ENCODE assay signal across 17 cellular contexts in genomic region chr2:45191972-45192371, GRCh38.
DNase-seq lines count a peak whose midpoint lies in the region; ATAC-seq and TF ChIP-seq lines count a peak whose summit lies in the region.
"Had no signal": no experiment of that assay in that cellular context is flagged by ENCODE, and none has a peak within 500 bp of the region (broad histone marks: within the 10 kb centered on the region; RNA-seq: fewer than 3 reads in every experiment).

No MANE protein-coding gene starts in this region.

- H3K18ac ChIP-seq in mesenchymal stem cell (ENCODE audit: low read depth in 1 of 2, low read length in 2 of 2), result no peak overlapping the region

- H3K27ac ChIP-seq in gastroesophageal sphincter (no peak overlapping the region), mesenchymal stem cell (ENCODE audit: low read length, poor library complexity, severe bottlenecking) (no peak overlapping the region), vagina (peak overlapping the region; percentile 69)
- H3K27ac ChIP-seq: right lobe of liver had no signal

- H3K4me2 ChIP-seq in mesenchymal stem cell (ENCODE audit: low read length, poor library complexity, severe bottlenecking), result no peak overlapping the region

- H3K27me3 Mint-ChIP-seq in brain, result peaks cover 27% of the 10 kb centered on the region
- peaks cover 17% of the 10 kb centered on the region for H3K27me3 Mint-ChIP-seq in activated naive CD8-positive, alpha-beta T cell treated with anti-CD3 and anti-CD28 coated beads for 36 hours

- 53 to 54% methylated on average over 2 to 8 of the region's 8 CpGs for WGBS in gastroesophageal sphincter (ENCODE audit: low coverage in 1 of 2), 2 donors
- WGBS in mesenchymal stem cell, result 86% methylated on average over 7 of the region's 8 CpGs

- peak overlapping the region in 4 of 5 experiments; percentile 16 to 59 (median 42) for H3K4me3 Mint-ChIP-seq in brain
- no peak overlapping the region for H3K4me3 Mint-ChIP-seq in activated naive CD8-positive, alpha-beta T cell treated with anti-CD3 and anti-CD28 coated beads for 36 hours
- H3K4me3 Mint-ChIP-seq: activated naive CD4-positive, alpha-beta T cell treated with anti-CD3 and anti-CD28 coated beads, Interleukin-2, amount 50 U/mL, for 24 hours; activated T-cell treated with anti-CD3 and anti-CD28 coated beads, Interleukin-2, amount 50 U/mL, for 72 hours; CD8-positive, alpha-beta memory T cell; stimulated activated naive B cell treated with anti-CD40 and anti-IgM and Interleukin-4, amounts not matched to agents 10 μg/mL and 1 μg/mL and 100 μg/mL, for 72 hours had no signal

- H2BK15ac ChIP-seq in mesenchymal stem cell (ENCODE audit: low read depth, poor library complexity, severe bottlenecking), result no peak overlapping the region

- no peak overlapping the region for H4K91ac ChIP-seq in mesenchymal stem cell (ENCODE audit: low read length)

- TF ChIP-seq EP300 in gastroesophageal sphincter (IDR thresholded peaks at IDR 0.05), result no peak

- H3K9ac ChIP-seq in mesenchymal stem cell (ENCODE audit: low read length), result peak overlapping the region; percentile 50

- no peak overlapping the region for H3K4ac ChIP-seq in mesenchymal stem cell (ENCODE audit: low read depth in 1 of 2, low read length in 2 of 2)

- no peak for DNase-seq in mesenchymal stem cell
- DNase-seq in vagina (ENCODE audit: extremely low spot score in 2 of 2), result no peak
- DNase-seq in activated naive CD8-positive, alpha-beta T cell treated with anti-CD3 and anti-CD28 coated beads for 36 hours, result no peak
- DNase-seq in stimulated activated CD4-positive, alpha-beta T cell treated with anti-CD3 and anti-CD28 coated beads, Interleukin-4, amount 100 ng/mL, for 4 hours, result no peak
- DNase-seq: activated CD4-positive, CD25-positive, alpha-beta regulatory T cell treated with anti-CD3 and anti-CD28 coated beads, Interleukin-2, amount 50 U/mL, for 72 hours; activated T-cell treated with anti-CD3 and anti-CD28 coated beads, Interleukin-2, amount 50 U/mL, for 72 hours; CD8-positive, alpha-beta memory T cell; GDM1; NCI-H2171 treated with DMSO at 0.1 percent for 48 hours; NCI-H526; right lobe of liver; stimulated activated naive B cell treated with anti-CD40 and anti-IgM and Interleukin-4, amounts not matched to agents 10 μg/mL and 1 μg/mL and 100 μg/mL, for 72 hours; SW 1271 had no signal

- H3K27me3 ChIP-seq in gastroesophageal sphincter, result peaks cover 26% of the 10 kb centered on the region
- H3K27me3 ChIP-seq in mesenchymal stem cell (ENCODE audit: control insufficient read depth in 1 of 2, insufficient read depth in 1 of 2, low read length in 2 of 2), result no peaks in the 10 kb centered on the region
- H3K27me3 ChIP-seq in vagina, result no peaks in the 10 kb centered on the region
- H3K27me3 ChIP-seq: right lobe of liver had no signal

- H3K9me3 ChIP-seq in gastroesophageal sphincter (no peaks in the 10 kb centered on the region), mesenchymal stem cell (ENCODE audit: control insufficient read depth, low read length) (no peaks in the 10 kb centered on the region), vagina (no peaks in the 10 kb centered on the region)
- H3K9me3 ChIP-seq: right lobe of liver had no signal

- no peak overlapping the region for H2BK5ac ChIP-seq in mesenchymal stem cell (ENCODE audit: low read depth, low read length, poor library complexity, severe bottlenecking)

- H4K8ac ChIP-seq in mesenchymal stem cell (ENCODE audit: low read length), result no peak overlapping the region

- H3K79me1 ChIP-seq in mesenchymal stem cell (replicated peaks; ENCODE audit: low read length, poor library complexity, severe bottlenecking), result no peaks in the 10 kb centered on the region

- ATAC-seq in gastroesophageal sphincter, result peak; percentile 68
- ATAC-seq in GM21723 (IDR thresholded peaks at IDR 0.05; ENCODE audit: unreplicated experiment), result no peak
- ATAC-seq: activated T-cell treated with anti-CD3 and anti-CD28 coated beads, Interleukin-2, amount 50 U/mL, for 72 hours; right lobe of liver; stimulated activated naive B cell treated with anti-CD40 and anti-IgM and Interleukin-4, amounts not matched to agents 10 μg/mL and 1 μg/mL and 100 μg/mL, for 72 hours had no signal

- H3K23ac ChIP-seq in mesenchymal stem cell (ENCODE audit: low read length in 2 of 2), result no peak overlapping the region

- no peak overlapping the region for H2AFZ ChIP-seq in mesenchymal stem cell (ENCODE audit: low read depth, low read length)

- H3K36me3 ChIP-seq in gastroesophageal sphincter (no peaks in the 10 kb centered on the region), mesenchymal stem cell (ENCODE audit: control insufficient read depth in 1 of 2, insufficient read depth in 2 of 2, low read depth in 1 of 2, low read length in 2 of 2) (no peaks in the 10 kb centered on the region), vagina (no peaks in the 10 kb centered on the region)
- H3K36me3 ChIP-seq: right lobe of liver had no signal

- H3K9me3 Mint-ChIP-seq in brain, result peaks cover 0 to 7% (median 0%) of the 10 kb centered on the region in 5 experiments
- H3K9me3 Mint-ChIP-seq in activated naive CD8-positive, alpha-beta T cell treated with anti-CD3 and anti-CD28 coated beads for 36 hours, result no peaks in the 10 kb centered on the region
- H3K9me3 Mint-ChIP-seq: activated naive CD4-positive, alpha-beta T cell treated with anti-CD3 and anti-CD28 coated beads, Interleukin-2, amount 50 U/mL, for 24 hours; activated T-cell treated with anti-CD3 and anti-CD28 coated beads, Interleukin-2, amount 50 U/mL, for 72 hours; stimulated activated naive B cell treated with anti-CD40 and anti-IgM and Interleukin-4, amounts not matched to agents 10 μg/mL and 1 μg/mL and 100 μg/mL, for 72 hours had no signal

- intact Hi-C loops in vagina (cut with DNase I), result no loop called here

- H3K36me3 Mint-ChIP-seq in brain, result no peaks in the 10 kb centered on the region
- no peaks in the 10 kb centered on the region for H3K36me3 Mint-ChIP-seq in activated naive CD8-positive, alpha-beta T cell treated with anti-CD3 and anti-CD28 coated beads for 36 hours
- H3K36me3 Mint-ChIP-seq: activated naive CD4-positive, alpha-beta T cell treated with anti-CD3 and anti-CD28 coated beads, Interleukin-2, amount 50 U/mL, for 24 hours; CD8-positive, alpha-beta memory T cell; stimulated activated naive B cell treated with anti-CD40 and anti-IgM and Interleukin-4, amounts not matched to agents 10 μg/mL and 1 μg/mL and 100 μg/mL, for 72 hours had no signal

- no peak for TF ChIP-seq CTCF in brain (conservative IDR thresholded peaks at IDR 0.05)
- TF ChIP-seq CTCF in gastroesophageal sphincter (IDR thresholded peaks at IDR 0.05), result no peak
- TF ChIP-seq CTCF in vagina (IDR thresholded peaks at IDR 0.05), result no peak

- H3K27ac Mint-ChIP-seq in brain, result peak overlapping the region in 4 of 5 experiments; percentile 9 to 74 (median 56)
- H3K27ac Mint-ChIP-seq in activated naive CD8-positive, alpha-beta T cell treated with anti-CD3 and anti-CD28 coated beads for 36 hours, result no peak overlapping the region
- H3K27ac Mint-ChIP-seq: activated naive CD4-positive, alpha-beta T cell treated with anti-CD3 and anti-CD28 coated beads, Interleukin-2, amount 50 U/mL, for 24 hours; activated T-cell treated with anti-CD3 and anti-CD28 coated beads, Interleukin-2, amount 50 U/mL, for 72 hours; CD8-positive, alpha-beta memory T cell; stimulated activated naive B cell treated with anti-CD40 and anti-IgM and Interleukin-4, amounts not matched to agents 10 μg/mL and 1 μg/mL and 100 μg/mL, for 72 hours had no signal

- no peak overlapping the region for H2BK120ac ChIP-seq in mesenchymal stem cell (ENCODE audit: low read depth, low read length)

- H3K14ac ChIP-seq in mesenchymal stem cell (ENCODE audit: low read length in 2 of 2), result no peak overlapping the region

- H2BK12ac ChIP-seq in mesenchymal stem cell (ENCODE audit: low read length in 2 of 2), result no peak overlapping the region

- no peak overlapping the region for H2AK5ac ChIP-seq in mesenchymal stem cell (ENCODE audit: low read length, severe bottlenecking)

- H3K4me3 ChIP-seq in gastroesophageal sphincter (no peak overlapping the region), mesenchymal stem cell (ENCODE audit: insufficient read depth in 1 of 2, low read depth in 1 of 2, low read length in 2 of 2) (peak overlapping the region in 1 of 2 experiments; percentile 52), vagina (no peak overlapping the region)
- H3K4me3 ChIP-seq: right lobe of liver had no signal

- H3K4me1 ChIP-seq in gastroesophageal sphincter (no peaks in the 10 kb centered on the region), mesenchymal stem cell (ENCODE audit: control insufficient read depth, insufficient read depth, low read depth, low read length) (peaks cover 7% of the 10 kb centered on the region), vagina (peaks cover 6% of the 10 kb centered on the region)
- H3K4me1 ChIP-seq: right lobe of liver had no signal

- no peak for TF ChIP-seq POLR2A in gastroesophageal sphincter (IDR thresholded peaks at IDR 0.05)
- no peak for TF ChIP-seq POLR2A in vagina (IDR thresholded peaks at IDR 0.05)

- peaks cover 32% of the 10 kb centered on the region for H3K4me1 Mint-ChIP-seq in brain
- H3K4me1 Mint-ChIP-seq in activated naive CD8-positive, alpha-beta T cell treated with anti-CD3 and anti-CD28 coated beads for 36 hours, result no peaks in the 10 kb centered on the region
- H3K4me1 Mint-ChIP-seq: activated naive CD4-positive, alpha-beta T cell treated with anti-CD3 and anti-CD28 coated beads, Interleukin-2, amount 50 U/mL, for 24 hours; CD8-positive, alpha-beta memory T cell; stimulated activated naive B cell treated with anti-CD40 and anti-IgM and Interleukin-4, amounts not matched to agents 10 μg/mL and 1 μg/mL and 100 μg/mL, for 72 hours had no signal
